ENCODE assay signal across 28 cellular contexts in genomic region chr20:1939270-1939595, GRCh38. TPM values are rescaled to one million over a fixed set of nuclear protein-coding genes. Genes with fewer than 3 reads are reported as not detected.
DNase-seq lines count a peak whose midpoint lies in the region; ATAC-seq, FAIRE-seq and TF ChIP-seq lines count a peak whose summit lies in the region.
"Had no signal": no experiment of that assay in that cellular context is flagged by ENCODE, and none has a peak within 500 bp of the region (broad histone marks: within the 10 kb centered on the region; RNA-seq: fewer than 3 reads in every experiment).

No MANE protein-coding gene starts in this region.

- H3K36me3 Mint-ChIP-seq in stimulated activated naive B cell treated with anti-CD40 and anti-IgM and Interleukin-4, amounts not matched to agents 10 μg/mL and 1 μg/mL and 100 μg/mL, for 72 hours = peaks cover 47 to 54% of the 10 kb centered on the region in 2 donors
- H3K36me3 Mint-ChIP-seq: CD8-positive, alpha-beta T cell; IgD-negative memory B cell had no signal

- H3K9ac ChIP-seq in liver (ENCODE audit: low read depth in 1 of 2, low read length in 2 of 2) (no peak overlapping the region), HepG2 (ENCODE audit: insufficient read depth, low read depth, low read length) (no peak overlapping the region)
- H3K9ac ChIP-seq: KMS-11 had no signal

- no peaks in the 10 kb centered on the region for H3K9me3 Mint-ChIP-seq in stimulated activated naive B cell treated with anti-CD40 and anti-IgM and Interleukin-4, amounts not matched to agents 10 μg/mL and 1 μg/mL and 100 μg/mL, for 72 hours
- H3K9me3 Mint-ChIP-seq: CD8-positive, alpha-beta T cell; IgD-negative memory B cell had no signal

- WGBS in liver = 43% methylated on average over 4 of the region's 4 CpGs
- 78% methylated on average over 4 of the region's 4 CpGs for WGBS in HepG2 (ENCODE audit: low lambda C conversion rate)
- WGBS in right lobe of liver (ENCODE audit: insufficient coverage, low coverage, low lambda C conversion rate, missing lambda C conversion rate) = 44% methylated on average over 4 of the region's 4 CpGs

- H3K4me2 ChIP-seq in HepG2 (ENCODE audit: low read depth, low read length) = no peak overlapping the region
- H3K4me2 ChIP-seq: KMS-11 had no signal

- CTCF ChIA-PET in HepG2 (lab: Yijun Ruan, JAX; ENCODE audit: low intra/inter-chr PET ratio, low total read pairs) = no interaction called here

- no TSS peak for BruUV-seq in HepG2 (replicated peaks; lab: Mats Ljungman, UMichigan)

- H3K9me3 ChIP-seq in liver (ENCODE audit: control insufficient read depth in 4 of 4, low read length in 3 of 4) (no peaks in the 10 kb centered on the region), HepG2 (ENCODE audit: low read length) (no peaks in the 10 kb centered on the region), right lobe of liver (no peaks in the 10 kb centered on the region), MG63 (no peaks in the 10 kb centered on the region)
- H3K9me3 ChIP-seq: Caco-2 had no signal

- TF ChIP-seq CTCF in liver (IDR thresholded peaks at IDR 0.05; ENCODE audit: low read depth, low read length, missing input control) (no peak), HepG2 (CRISPR knock-in tag; IDR thresholded peaks at IDR 0.05) (no peak), right lobe of liver (IDR thresholded peaks at IDR 0.05) (no peak)

- no peak for FAIRE-seq in HepG2 (lab: Jason Lieb, UNC)
- FAIRE-seq: GM12891, H1 had no signal

- H3K4me1 Mint-ChIP-seq in stimulated activated naive B cell treated with anti-CD40 and anti-IgM and Interleukin-4, amounts not matched to agents 10 μg/mL and 1 μg/mL and 100 μg/mL, for 72 hours = peaks cover 7 to 14% of the 10 kb centered on the region in 2 donors

- no peaks in the 10 kb centered on the region for H4K20me1 ChIP-seq in HepG2 (ENCODE audit: insufficient read depth, low read length)

- H3K79me2 ChIP-seq in HepG2 (ENCODE audit: insufficient read depth, low read length) = no peaks in the 10 kb centered on the region

- peak in 1 of 2 donors; percentile 7 for TF ChIP-seq RAD21 in liver (IDR thresholded peaks at IDR 0.05)
- TF ChIP-seq RAD21 in HepG2 (CRISPR knock-in tag; IDR thresholded peaks at IDR 0.05) = no peak

- TF ChIP-seq EP300 in HepG2 (IDR thresholded peaks at IDR 0.05; ENCODE audit: low read depth in 2 of 2, low read length in 2 of 2) (no peak), HepG2 (CRISPR knock-in tag; IDR thresholded peaks at IDR 0.05; ENCODE audit: borderline replicate concordance) (no peak)

- H3K27me3 Mint-ChIP-seq in stimulated activated naive B cell treated with anti-CD40 and anti-IgM and Interleukin-4, amounts not matched to agents 10 μg/mL and 1 μg/mL and 100 μg/mL, for 72 hours = peaks cover 0 to 15% of the 10 kb centered on the region in 2 donors

- H3K27me3 ChIP-seq in liver (ENCODE audit: control insufficient read depth in 4 of 4, insufficient read depth in 4 of 4, low read length in 3 of 4) (no peaks in the 10 kb centered on the region), HepG2 (ENCODE audit: control insufficient read depth in 1 of 2, insufficient read depth in 2 of 2, low read length in 2 of 2) (peaks cover 0 to under 1% of the 10 kb centered on the region in 2 experiments; a peak in 2 of 5 replicates), right lobe of liver (no peaks in the 10 kb centered on the region), MG63 (no peaks in the 10 kb centered on the region)

- ATAC-seq in HepG2 (no peak), right lobe of liver (peak; percentile 42 to 63 (median 60))
- no peak for ATAC-seq in stimulated activated naive B cell treated with anti-CD40 and anti-IgM and Interleukin-4, amounts not matched to agents 10 μg/mL and 1 μg/mL and 100 μg/mL, for 72 hours (replicated peaks)
- ATAC-seq: CD8-positive, alpha-beta T cell had no signal

- H3K27ac ChIP-seq in liver (ENCODE audit: low read depth in 1 of 2, low read length in 2 of 2) = peak overlapping the region; percentile 43 to 82
- H3K27ac ChIP-seq in HepG2 (ENCODE audit: extremely low read length, insufficient read depth, low read length) = no peak overlapping the region
- peak overlapping the region in 1 of 3 donors; percentile 56 for H3K27ac ChIP-seq in right lobe of liver
- H3K27ac ChIP-seq: KMS-11 had no signal

- intact Hi-C loops in HepG2 (cut with micrococcal nuclease; ENCODE audit: unreplicated experiment) (no loop called here), right lobe of liver (cut with DNase I) (loop anchor here (10.0 kb wide), 1 partner anchor 54 kb away; no protein-coding TSS in a partner anchor)

- no peak for DNase-seq in HepG2 (ENCODE audit: low spot score)
- peak; percentile 87 for DNase-seq in cerebellar cortex (ENCODE audit: low spot score)
- DNase-seq in right lobe of liver = peak; percentile 69 to 89 (median 84)
- DNase-seq in MG63 = no peak
- no peak for DNase-seq in stimulated activated naive B cell treated with anti-CD40 and anti-IgM and Interleukin-4, amounts not matched to agents 10 μg/mL and 1 μg/mL and 100 μg/mL, for 72 hours
- no peak for DNase-seq in AML-193 (lab: John Stamatoyannopoulos, UW)
- DNase-seq: Caco-2; CD8-positive, alpha-beta T cell; DMS 273 treated with DMSO at 0.1 percent for 48 hours; DMS79; EL; GF-D8; HCEC 1CT; NCI-H1048; NCI-H1417; NCI-H1694; NCI-H2029 treated with DMSO at 0.1 percent for 48 hours; NCI-H446 treated with DMSO at 0.1 percent for 48 hours; NCI-H526; NCI-H82; SHP77 treated with DMSO at 0.1 percent for 48 hours had no signal

- H3K4me1 ChIP-seq in liver (ENCODE audit: control insufficient read depth in 4 of 4, insufficient read depth in 4 of 4, low read length in 3 of 4) = peaks cover 31 to 83% (median 70%) of the 10 kb centered on the region in 4 donors
- H3K4me1 ChIP-seq in HepG2 (ENCODE audit: insufficient read depth, low read length) = peaks cover 15% of the 10 kb centered on the region
- H3K4me1 ChIP-seq in right lobe of liver = peaks cover 0 to 72% (median 38%) of the 10 kb centered on the region in 4 donors

- H2AFZ ChIP-seq in HepG2 (ENCODE audit: low read length) = no peak overlapping the region

- H3K27ac Mint-ChIP-seq in stimulated activated naive B cell treated with anti-CD40 and anti-IgM and Interleukin-4, amounts not matched to agents 10 μg/mL and 1 μg/mL and 100 μg/mL, for 72 hours = no peak overlapping the region
- H3K27ac Mint-ChIP-seq: CD8-positive, alpha-beta T cell; IgD-negative memory B cell had no signal

- no peak overlapping the region for H3K4me3 Mint-ChIP-seq in stimulated activated naive B cell treated with anti-CD40 and anti-IgM and Interleukin-4, amounts not matched to agents 10 μg/mL and 1 μg/mL and 100 μg/mL, for 72 hours
- H3K4me3 Mint-ChIP-seq: CD8-positive, alpha-beta T cell; IgD-negative memory B cell had no signal

- POLR2A ChIA-PET in HepG2 (lab: Yijun Ruan, JAX) = no interaction called here

- H3K4me3 ChIP-seq in liver (ENCODE audit: low read depth in 1 of 3, low read length in 3 of 3) = no peak overlapping the region
- no peak overlapping the region for H3K4me3 ChIP-seq in HepG2 (replicated peaks in 1 of 3; ENCODE audit: insufficient read depth in 1 of 3, low read depth in 2 of 3, low read length in 3 of 3)
- no peak overlapping the region for H3K4me3 ChIP-seq in right lobe of liver
- H3K4me3 ChIP-seq in MG63 = no peak overlapping the region

- H3K36me3 ChIP-seq in liver (ENCODE audit: control insufficient read depth in 4 of 4, insufficient read depth in 3 of 4, low read depth in 1 of 4, low read length in 3 of 4) (peaks cover 0 to 4% (median 1%) of the 10 kb centered on the region in 4 donors), HepG2 (replicated peaks in 1 of 2; ENCODE audit: control insufficient read depth in 1 of 2, insufficient read depth in 2 of 2, low read length in 2 of 2) (no peaks in the 10 kb centered on the region; a peak in 1 of 5 replicates), right lobe of liver (no peaks in the 10 kb centered on the region), MG63 (peaks cover 18% of the 10 kb centered on the region)

- no peak for TF ChIP-seq POLR2A in HepG2 (IDR thresholded peaks at IDR 0.05; ENCODE audit: insufficient read depth in 1 of 2, low read depth in 2 of 2, low read length in 2 of 2)
- TF ChIP-seq POLR2A in right lobe of liver (IDR thresholded peaks at IDR 0.05) = no peak

- in situ Hi-C loops in HepG2 (cut with HindIII; ENCODE audit: extremely low pct_ligation_motif_present, low pct_unique_long_range_greater_than_20kb) = no loop called here

RNA-seq across cellular contexts. Expression of gene SIRPA, which starts 44.0 kb away (rescaled TPM):
- total RNA-seq in liver (10 to 100 TPM in 1 of 2 donors, 1 to 10 TPM in 1; 5.4 to 29.6 TPM), HepG2 (2016; rRNA removed; fragmentation: Illumina TruSeq; extraction: Trizol) (13.1 and 17.6 TPM in 2 replicates), right lobe of liver (10 to 100 TPM; 26.8 to 42.7 (median 34.8) TPM)
- polyA plus RNA-seq in liver (10 to 100 TPM; 16.7 to 47.5 TPM), HepG2 (2011; rRNA removed) (6.8 and 7.2 TPM in 2 replicates)
- 7.1 and 7.6 TPM in 2 replicates for total RNA-seq in HepG2 (2016; cell fraction: cytosol; rRNA removed; fragmentation: Illumina TruSeq; extraction: Trizol; ENCODE audit: low read depth)
- total RNA-seq in HepG2 (2016; cell fraction: insoluble cytoplasmic fraction; rRNA removed; fragmentation: Illumina TruSeq; extraction: Trizol) = 12.0 and 17.3 TPM in 2 replicates
- total RNA-seq in HepG2 (2016; cell fraction: membrane; rRNA removed; fragmentation: Illumina TruSeq; extraction: Trizol) = 23.3 and 25.2 TPM in 2 replicates
- total RNA-seq in HepG2 (2016; cell fraction: nucleus; rRNA removed; fragmentation: Illumina TruSeq; extraction: Trizol) = 17.5 and 21.7 TPM in 2 replicates
- polyA plus RNA-seq in HepG2 (2011; cell fraction: cytosol; rRNA removed) = 5.4 and 6.5 TPM in 2 replicates
- 9.1 and 9.3 TPM in 2 replicates for polyA plus RNA-seq in HepG2 (2011; cell fraction: nucleus; rRNA removed)
- polyA plus RNA-seq in HepG2 (2012) = 2.7 and 4.8 TPM in 2 replicates
- polyA plus RNA-seq in HepG2 (2016; cell fraction: cytosol; fragmentation: Illumina TruSeq; extraction: Trizol; ENCODE audit: low read depth) = 20.1 and 21.9 TPM in 2 replicates
- 23.3 and 30.2 TPM in 2 replicates for polyA plus RNA-seq in HepG2 (2016; cell fraction: insoluble cytoplasmic fraction; fragmentation: Illumina TruSeq; extraction: Trizol; ENCODE audit: low read depth)
- polyA plus RNA-seq in HepG2 (2016; cell fraction: membrane; fragmentation: Illumina TruSeq; extraction: Trizol; ENCODE audit: low read depth) = 44.9 and 45.6 TPM in 2 replicates
- polyA plus RNA-seq in HepG2 (2016; cell fraction: nucleus; fragmentation: Illumina TruSeq; extraction: Trizol; ENCODE audit: insufficient read depth, low read depth) = 53.5 and 55.1 TPM in 2 replicates
- 0.05 and 6.2 TPM in 2 replicates for polyA minus RNA-seq in HepG2 (2011; rRNA and poly(A)+ RNA removed; ENCODE audit: low replicate concordance)
- 2.5 and 3.8 TPM in 2 replicates for polyA minus RNA-seq in HepG2 (2011; cell fraction: cytosol; rRNA and poly(A)+ RNA removed)
- polyA minus RNA-seq in HepG2 (2011; cell fraction: nucleus; rRNA and poly(A)+ RNA removed) = 2.4 and 2.6 TPM in 2 replicates
- 37.7 and 38.1 TPM in 2 replicates for total RNA-seq in MG63 (2014; rRNA removed; shearing (Covaris generic); ENCODE audit: low replicate concordance)
- total RNA-seq: CD8-positive, alpha-beta T cell had no signal

RNA-seq across cellular contexts. Expression of gene PDYN, which starts 54.6 kb away (rescaled TPM):
- not detected for total RNA-seq in liver
- polyA plus RNA-seq in liver = not detected
- total RNA-seq in HepG2 (2016; rRNA removed; fragmentation: Illumina TruSeq; extraction: Trizol) = not detected in 2 replicates
- total RNA-seq in HepG2 (2016; cell fraction: cytosol; rRNA removed; fragmentation: Illumina TruSeq; extraction: Trizol; ENCODE audit: low read depth) = not detected in 2 replicates
- total RNA-seq in HepG2 (2016; cell fraction: insoluble cytoplasmic fraction; rRNA removed; fragmentation: Illumina TruSeq; extraction: Trizol) = not detected in 2 replicates
- total RNA-seq in HepG2 (2016; cell fraction: membrane; rRNA removed; fragmentation: Illumina TruSeq; extraction: Trizol) = not detected in 2 replicates
- total RNA-seq in HepG2 (2016; cell fraction: nucleus; rRNA removed; fragmentation: Illumina TruSeq; extraction: Trizol) = not detected in 2 replicates
- polyA plus RNA-seq in HepG2 (2011; rRNA removed) = not detected in 2 replicates
- not detected in 2 replicates for polyA plus RNA-seq in HepG2 (2011; cell fraction: cytosol; rRNA removed)
- not detected in 2 replicates for polyA plus RNA-seq in HepG2 (2011; cell fraction: nucleus; rRNA removed)
- polyA plus RNA-seq in HepG2 (2012) = not detected in 2 replicates
- polyA plus RNA-seq in HepG2 (2016; cell fraction: cytosol; fragmentation: Illumina TruSeq; extraction: Trizol; ENCODE audit: low read depth) = not detected in 2 replicates
- not detected in 2 replicates for polyA plus RNA-seq in HepG2 (2016; cell fraction: insoluble cytoplasmic fraction; fragmentation: Illumina TruSeq; extraction: Trizol; ENCODE audit: low read depth)
- polyA plus RNA-seq in HepG2 (2016; cell fraction: membrane; fragmentation: Illumina TruSeq; extraction: Trizol; ENCODE audit: low read depth) = not detected in 2 replicates
- polyA plus RNA-seq in HepG2 (2016; cell fraction: nucleus; fragmentation: Illumina TruSeq; extraction: Trizol; ENCODE audit: insufficient read depth, low read depth) = not detected in 2 replicates
- not detected in 2 replicates for polyA minus RNA-seq in HepG2 (2011; rRNA and poly(A)+ RNA removed; ENCODE audit: low replicate concordance)
- not detected in 2 replicates for polyA minus RNA-seq in HepG2 (2011; cell fraction: cytosol; rRNA and poly(A)+ RNA removed)
- not detected in 2 replicates for polyA minus RNA-seq in HepG2 (2011; cell fraction: nucleus; rRNA and poly(A)+ RNA removed)
- not detected for total RNA-seq in right lobe of liver
- not detected in 2 replicates for total RNA-seq in MG63 (2014; rRNA removed; shearing (Covaris generic); ENCODE audit: low replicate concordance)
- total RNA-seq: A172; Caco-2; CD8-positive, alpha-beta T cell had no signal
- polyA plus RNA-seq: AG04450, IgD-negative memory B cell had no signal

Comparison
In these comparisons a context has a peak if more than half of its experiments do, and no peak if none do; other contexts are left out.
1. ATAC-seq: peak in right lobe of liver (4 of 4); none in HepG2 (single experiment) and stimulated activated naive B cell treated with anti-CD40 and anti-IgM and Interleukin-4, amounts not matched to agents 10 μg/mL and 1 μg/mL and 100 μg/mL, for 72 hours (0 of 2).
2. DNase-seq: peak in cerebellar cortex (single experiment) and right lobe of liver (3 of 3); none in HepG2 (single experiment), MG63 (single experiment), stimulated activated naive B cell treated with anti-CD40 and anti-IgM and Interleukin-4, amounts not matched to agents 10 μg/mL and 1 μg/mL and 100 μg/mL, for 72 hours (single experiment) and AML-193 (0 of 2).